Comparison of ENCODE assay signal across 15 cellular contexts in the genomic region with DNA sequence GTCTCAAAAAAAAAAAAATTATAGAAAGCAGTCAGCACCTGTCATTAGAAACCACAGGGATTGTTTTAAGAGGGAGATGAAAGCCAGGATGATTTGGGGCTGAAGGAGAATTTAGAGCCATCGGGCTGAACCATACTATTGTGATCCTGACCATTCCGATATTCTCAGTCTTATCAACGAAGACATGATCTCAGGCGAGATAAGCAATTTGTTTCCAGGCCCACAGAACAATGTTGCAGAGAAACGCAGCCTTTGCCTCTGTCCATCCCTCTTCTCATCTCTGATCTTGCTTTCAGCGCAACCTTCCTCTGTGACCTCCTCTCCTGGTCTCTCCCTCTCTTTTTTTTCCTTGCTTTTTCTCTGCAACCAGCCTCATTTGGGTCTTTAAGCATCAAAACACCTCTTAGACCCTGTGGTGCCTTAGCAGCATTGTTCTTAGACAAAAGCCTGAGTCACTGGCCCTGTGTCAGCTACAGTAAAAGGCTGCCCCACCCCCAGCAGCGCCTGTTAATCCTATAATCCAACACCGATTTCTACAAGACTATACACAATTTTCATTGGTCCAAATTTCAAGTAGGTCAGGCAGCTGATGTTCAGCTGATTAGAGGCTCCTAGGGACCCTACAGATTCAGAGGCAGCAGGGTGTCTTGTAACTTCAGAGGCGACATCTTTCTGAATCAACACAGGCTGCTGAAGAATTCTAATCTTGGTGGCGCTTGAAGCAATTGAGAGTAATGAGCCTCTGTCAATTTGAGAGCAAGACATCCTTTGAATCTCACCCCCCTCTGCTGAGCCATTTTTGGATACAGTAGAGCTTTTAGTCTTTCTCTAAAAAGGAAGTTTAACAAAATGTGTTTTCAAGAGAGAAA.
DNase-seq lines count a peak whose midpoint lies in the region; ATAC-seq and TF ChIP-seq lines count a peak whose summit lies in the region.
"Had no signal": no experiment of that assay in that cellular context is flagged by ENCODE, and none has a peak within 500 bp of the region (broad histone marks: within the 10 kb centered on the region; RNA-seq: fewer than 3 reads in every experiment).

No MANE protein-coding gene starts in this region.

- H3K9me3 ChIP-seq in A673 (ENCODE audit: low read depth, low read length, poor library complexity, severe bottlenecking) (no peaks in the 10 kb centered on the region), SJCRH30 (replicated peaks) (no peaks in the 10 kb centered on the region)
- H3K9me3 ChIP-seq: adrenal gland; BLaER1 treated with 17β-estradiol and CSF1 and Interleukin-3, amounts not matched to agents 10 nM and 100 nM; SJSA1 had no signal

- H3K4me3 ChIP-seq in A673 (ENCODE audit: low read depth, low read length, poor library complexity, severe bottlenecking) = no peak overlapping the region
- H3K4me3 ChIP-seq in SJCRH30 = peak overlapping the region; percentile 9; the same call in 1 of the 2 replicates
- H3K4me3 ChIP-seq: adrenal gland; BLaER1 treated with 17β-estradiol and CSF1 and Interleukin-3, amounts not matched to agents 10 nM and 100 nM; SJSA1 had no signal

- DNase-seq in A673 (ENCODE audit: low spot score) (peak; percentile 91), ELR (ENCODE audit: low read depth) (peak; percentile 4), SJCRH30 (peak; percentile 76 to 82), foreskin keratinocyte (no peak), RWPE1 (ENCODE audit: low spot score) (no peak), GM03348 (ENCODE audit: low spot score) (no peak)
- DNase-seq: activated CD4-positive, CD25-positive, alpha-beta regulatory T cell treated with anti-CD3 and anti-CD28 coated beads, Interleukin-2, amount 50 U/mL, for 72 hours; adrenal gland; effector memory CD4-positive, alpha-beta T cell; IMR-90; small intestine had no signal

- intact Hi-C loops in A673 (cut with micrococcal nuclease; ENCODE audit: unreplicated experiment) = no loop called here

- CTCF ChIA-PET in A673 (lab: Charles Lee) (interaction anchor here (0.6 kb wide), 1 partner anchor 107 kb away, joined by 3 read pairs; no protein-coding TSS in a partner anchor), RWPE1 (lab: Yijun Ruan, JAX) (interaction anchor here (0.6 kb wide), 1 partner anchor 1990 kb away, joined by 3 read pairs; no protein-coding TSS in a partner anchor)

- BruUV-seq in A673 (replicated peaks; lab: Mats Ljungman, UMichigan) = TSS peak; percentile 76

- POLR2A ChIA-PET in A673 (lab: Charles Lee; ENCODE audit: low non-redundant PET) = no interaction called here
- POLR2A ChIA-PET in RWPE1 (lab: Yijun Ruan, JAX; ENCODE audit: low non-redundant PET) = no interaction called here

- no peak overlapping the region for H3K27ac ChIP-seq in A673 (ENCODE audit: low read depth, low read length, poor library complexity, severe bottlenecking)
- H3K27ac ChIP-seq in SJCRH30 = peak overlapping the region; percentile 43
- no peak overlapping the region for H3K27ac ChIP-seq in foreskin keratinocyte
- H3K27ac ChIP-seq in RWPE1 = no peak overlapping the region
- H3K27ac ChIP-seq: adrenal gland; BLaER1 treated with 17β-estradiol and CSF1 and Interleukin-3, amounts not matched to agents 10 nM and 100 nM; SJSA1 had no signal

- TF ChIP-seq CTCF in A673 (conservative IDR thresholded peaks at IDR 0.05; ENCODE audit: low read depth, low read length) = no peak
- TF ChIP-seq CTCF in foreskin keratinocyte (conservative IDR thresholded peaks at IDR 0.05) = no peak
- no peak for TF ChIP-seq CTCF in RWPE1 (conservative IDR thresholded peaks at IDR 0.05; ENCODE audit: low read depth)

- H3K36me3 ChIP-seq in A673 (ENCODE audit: insufficient read depth, low read length, poor library complexity, severe bottlenecking) (no peaks in the 10 kb centered on the region), SJCRH30 (no peaks in the 10 kb centered on the region)
- H3K36me3 ChIP-seq: adrenal gland; BLaER1 treated with 17β-estradiol and CSF1 and Interleukin-3, amounts not matched to agents 10 nM and 100 nM; SJSA1 had no signal

- H3K27me3 ChIP-seq in A673 (replicated peaks; ENCODE audit: insufficient read depth, low read depth, low read length, poor library complexity) (peaks cover 2% of the 10 kb centered on the region), SJCRH30 (no peaks in the 10 kb centered on the region), foreskin keratinocyte (peaks cover 15% of the 10 kb centered on the region)
- H3K27me3 ChIP-seq: adrenal gland; BLaER1 treated with 17β-estradiol and CSF1 and Interleukin-3, amounts not matched to agents 10 nM and 100 nM; SJSA1 had no signal

- ATAC-seq in foreskin keratinocyte (peak; percentile 40), GM19023 (IDR thresholded peaks at IDR 0.05; ENCODE audit: unreplicated experiment) (no peak), GM18511 (IDR thresholded peaks at IDR 0.05; ENCODE audit: unreplicated experiment) (no peak)

- H3K4me1 ChIP-seq in A673 (ENCODE audit: insufficient read depth, low read length, poor library complexity, severe bottlenecking) (peaks cover 23% of the 10 kb centered on the region), SJCRH30 (peaks cover 16% of the 10 kb centered on the region), foreskin keratinocyte (no peaks in the 10 kb centered on the region)
- H3K4me1 ChIP-seq: adrenal gland, SJSA1 had no signal

Comparison
In these comparisons a context has a peak if more than half of its experiments do, and no peak if none do; other contexts are left out.
1. DNase-seq: peak in A673 (single experiment), ELR (single experiment) and SJCRH30 (2 of 2); none in foreskin keratinocyte (0 of 2), RWPE1 (single experiment) and GM03348 (single experiment).